ENCODE assay signal across 8 cellular contexts in genomic region chr17:30344283-30345088, GRCh38. TPM values are rescaled to one million over a fixed set of nuclear protein-coding genes. Genes with fewer than 3 reads are reported as not detected.
DNase-seq lines count a peak whose midpoint lies in the region; ATAC-seq, FAIRE-seq and TF ChIP-seq lines count a peak whose summit lies in the region.

No MANE protein-coding gene starts in this region.

- peak overlapping the region; percentile 80 for H3K9ac ChIP-seq in HepG2 (ENCODE audit: insufficient read depth, low read depth, low read length)

- no peak; the same call in 1 of the 2 replicates for TF ChIP-seq RAD21 in HepG2 (CRISPR knock-in tag; IDR thresholded peaks at IDR 0.05)

- TF ChIP-seq EP300 in HepG2 (IDR thresholded peaks at IDR 0.05; ENCODE audit: low read depth in 2 of 2, low read length in 2 of 2) (peak; percentile 44 to 88; a peak in 3 of 4 replicates), HepG2 (CRISPR knock-in tag; IDR thresholded peaks at IDR 0.05; ENCODE audit: borderline replicate concordance) (peak; percentile 92)

- no peaks in the 10 kb centered on the region for H4K20me1 ChIP-seq in HepG2 (ENCODE audit: insufficient read depth, low read length)

- H3K36me3 Mint-ChIP-seq in MCF 10A (ENCODE audit: insufficient read depth, unreplicated experiment) (no peaks in the 10 kb centered on the region), type B pancreatic cell (no peaks in the 10 kb centered on the region)

- CTCF ChIA-PET in MCF 10A (lab: Yijun Ruan, JAX), result interaction anchor here (0.9 to 1.0 kb wide), 2 partner anchors 8 to 52 kb away, joined by 3 read pairs; no protein-coding TSS in a partner anchor
- CTCF ChIA-PET in HepG2 (lab: Yijun Ruan, JAX; ENCODE audit: low intra/inter-chr PET ratio, low total read pairs), result no interaction called here

- peaks cover 98% of the 10 kb centered on the region for H3K4me1 ChIP-seq in HepG2 (ENCODE audit: insufficient read depth, low read length)

- POLR2A ChIA-PET in MCF 10A (lab: Yijun Ruan, JAX) (interaction anchor here (0.5 to 2.8 kb wide), 15 partner anchors 12 to 1792 kb away, joined by 3 to 22 read pairs (median 3); partner anchors contain the start of genes BLMH and CPD), HepG2 (lab: Yijun Ruan, JAX) (interaction anchor here (0.8 to 8.7 kb wide), 28 partner anchors 8 to 256 kb away, joined by 3 to 114 read pairs (median 5); partner anchors contain the start of genes CPD and GOSR1)

- ATAC-seq in HepG2 (peak; percentile 83), HG03469 (IDR thresholded peaks at IDR 0.05; ENCODE audit: unreplicated experiment) (no peak)

- peak overlapping the region; percentile 81 for H3K4me2 ChIP-seq in HepG2 (ENCODE audit: low read depth, low read length)

- H3K4me3 Mint-ChIP-seq in MCF 10A (ENCODE audit: unreplicated experiment) (peak overlapping the region; percentile 17), type B pancreatic cell (peak overlapping the region; percentile 54)

- TF ChIP-seq POLR2A in HepG2 (IDR thresholded peaks at IDR 0.05; ENCODE audit: insufficient read depth in 1 of 2, low read depth in 2 of 2, low read length in 2 of 2) (peak; percentile 51), erythroblast (IDR thresholded peaks at IDR 0.05; ENCODE audit: low read length) (no peak)

- no peaks in the 10 kb centered on the region for H3K9me3 ChIP-seq in HepG2 (ENCODE audit: low read length)

- WGBS in HepG2 (ENCODE audit: low lambda C conversion rate), result 0% methylated on average over 8 of the region's 9 CpGs

- H3K36me3 ChIP-seq in HepG2 (replicated peaks in 1 of 2; ENCODE audit: control insufficient read depth in 1 of 2, insufficient read depth in 2 of 2, low read length in 2 of 2), result no peaks in the 10 kb centered on the region

- H3K9me3 Mint-ChIP-seq in MCF 10A (ENCODE audit: unreplicated experiment) (no peaks in the 10 kb centered on the region), type B pancreatic cell (peaks cover 4% of the 10 kb centered on the region)

- intact Hi-C loops in MCF 10A (cut with micrococcal nuclease), result loop anchor here (5.0 kb wide), 1 partner anchor 478 kb away; the partner anchor contains the start of gene CRLF3
- intact Hi-C loops in HepG2 (cut with micrococcal nuclease; ENCODE audit: unreplicated experiment), result loop anchor here (1.0 to 2.0 kb wide), 2 partner anchors 8 to 32 kb away; no protein-coding TSS in a partner anchor

- H2AFZ ChIP-seq in HepG2 (ENCODE audit: low read length), result no peak overlapping the region

- FAIRE-seq in HepG2 (lab: Jason Lieb, UNC), result peak; percentile 95

- BruUV-seq in MCF 10A (replicated peaks; lab: Mats Ljungman, UMichigan) (no TSS peak), HepG2 (replicated peaks; lab: Mats Ljungman, UMichigan) (no TSS peak)

- TF ChIP-seq CTCF in C4-2B (conservative IDR thresholded peaks at IDR 0.05) (no peak), MCF 10A (IDR thresholded peaks at IDR 0.05; ENCODE audit: unreplicated experiment) (no peak), HepG2 (CRISPR knock-in tag; IDR thresholded peaks at IDR 0.05) (0 out of 2 replicates have a peak, but pooled peaks have one; percentile 10), type B pancreatic cell (conservative IDR thresholded peaks at IDR 0.05) (no peak)

- peak overlapping the region; percentile 52 for H3K27ac Mint-ChIP-seq in MCF 10A (ENCODE audit: low read depth, unreplicated experiment)
- H3K27ac Mint-ChIP-seq in type B pancreatic cell, result peak overlapping the region; percentile 86

- H3K27ac ChIP-seq in C4-2B, result peak overlapping the region; percentile 93
- H3K27ac ChIP-seq in HepG2 (ENCODE audit: extremely low read length, insufficient read depth, low read length), result peak overlapping the region; percentile 97

- in situ Hi-C loops in HepG2 (cut with HindIII; ENCODE audit: extremely low pct_ligation_motif_present, low pct_unique_long_range_greater_than_20kb), result loop anchor here (5.0 kb wide), 1 partner anchor 33 kb away; the partner anchor contains the start of gene CPD

- no peaks in the 10 kb centered on the region for H3K27me3 Mint-ChIP-seq in MCF 10A (ENCODE audit: insufficient read depth, unreplicated experiment)
- H3K27me3 Mint-ChIP-seq in type B pancreatic cell, result no peaks in the 10 kb centered on the region

- H3K4me3 ChIP-seq in HepG2 (replicated peaks in 1 of 3; ENCODE audit: insufficient read depth in 1 of 3, low read depth in 2 of 3, low read length in 3 of 3), result peak overlapping the region; percentile 41 to 56 (median 47)

- DNase-seq in NCI-H2196 treated with DMSO at 0.1 percent for 48 hours (lab: John Stamatoyannopoulos, UW; ENCODE audit: unreplicated experiment) (peak; percentile 66), MCF 10A (ENCODE audit: unreplicated experiment) (peak; percentile 89), HepG2 (ENCODE audit: low spot score) (peak; percentile 96), type B pancreatic cell (ENCODE audit: extremely low spot score, unreplicated experiment) (no peak), erythroblast (lab: John Stamatoyannopoulos, UW) (no peak), T1000 (lab: John Stamatoyannopoulos, UW) (no peak)

- no peaks in the 10 kb centered on the region for H3K79me2 ChIP-seq in HepG2 (ENCODE audit: insufficient read depth, low read length)

- H3K27me3 ChIP-seq in HepG2 (ENCODE audit: control insufficient read depth in 1 of 2, insufficient read depth in 2 of 2, low read length in 2 of 2), result no peaks in the 10 kb centered on the region

- H3K4me1 Mint-ChIP-seq in MCF 10A (ENCODE audit: insufficient read depth, unreplicated experiment) (peaks cover 20% of the 10 kb centered on the region), type B pancreatic cell (ENCODE audit: unreplicated experiment) (peaks cover 29% of the 10 kb centered on the region)

RNA-seq across cellular contexts. Expression of gene TMIGD1, which starts 10.6 kb away (rescaled TPM):
- not detected in 2 replicates for total RNA-seq in MCF 10A (2022)
- not detected in 2 replicates for total RNA-seq in HepG2 (2016; rRNA removed; fragmentation: Illumina TruSeq; extraction: Trizol)
- total RNA-seq in HepG2 (2016; cell fraction: cytosol; rRNA removed; fragmentation: Illumina TruSeq; extraction: Trizol; ENCODE audit: low read depth), result not detected in 2 replicates
- total RNA-seq in HepG2 (2016; cell fraction: insoluble cytoplasmic fraction; rRNA removed; fragmentation: Illumina TruSeq; extraction: Trizol), result not detected in 2 replicates
- not detected in 2 replicates for total RNA-seq in HepG2 (2016; cell fraction: membrane; rRNA removed; fragmentation: Illumina TruSeq; extraction: Trizol)
- total RNA-seq in HepG2 (2016; cell fraction: nucleus; rRNA removed; fragmentation: Illumina TruSeq; extraction: Trizol), result not detected in 2 replicates
- polyA plus RNA-seq in HepG2 (2011; rRNA removed), result not detected in 2 replicates
- 0.06 TPM in 1 of 2 replicates, not detected in the other for polyA plus RNA-seq in HepG2 (2011; cell fraction: cytosol; rRNA removed)
- not detected in 2 replicates for polyA plus RNA-seq in HepG2 (2011; cell fraction: nucleus; rRNA removed)
- polyA plus RNA-seq in HepG2 (2012), result not detected in 2 replicates
- not detected in 2 replicates for polyA plus RNA-seq in HepG2 (2016; cell fraction: cytosol; fragmentation: Illumina TruSeq; extraction: Trizol; ENCODE audit: low read depth)
- polyA plus RNA-seq in HepG2 (2016; cell fraction: insoluble cytoplasmic fraction; fragmentation: Illumina TruSeq; extraction: Trizol; ENCODE audit: low read depth), result not detected in 2 replicates
- not detected in 2 replicates for polyA plus RNA-seq in HepG2 (2016; cell fraction: membrane; fragmentation: Illumina TruSeq; extraction: Trizol; ENCODE audit: low read depth)
- not detected in 2 replicates for polyA plus RNA-seq in HepG2 (2016; cell fraction: nucleus; fragmentation: Illumina TruSeq; extraction: Trizol; ENCODE audit: insufficient read depth, low read depth)
- polyA minus RNA-seq in HepG2 (2011; rRNA and poly(A)+ RNA removed; ENCODE audit: low replicate concordance), result not detected in 2 replicates
- not detected in 2 replicates for polyA minus RNA-seq in HepG2 (2011; cell fraction: cytosol; rRNA and poly(A)+ RNA removed)
- polyA minus RNA-seq in HepG2 (2011; cell fraction: nucleus; rRNA and poly(A)+ RNA removed), result not detected in 2 replicates
- 0.24 TPM in 1 of 2 replicates, not detected in the other for total RNA-seq in type B pancreatic cell (ENCODE audit: low replicate concordance)

RNA-seq across cellular contexts. Expression of gene CPD, which starts 34.2 kb away (rescaled TPM):
- total RNA-seq in MCF 10A (2022) (47.9 and 67.4 TPM in 2 replicates), HepG2 (2016; rRNA removed; fragmentation: Illumina TruSeq; extraction: Trizol) (54.3 and 72.3 TPM in 2 replicates), type B pancreatic cell (ENCODE audit: low replicate concordance) (56.2 and 71.2 TPM in 2 replicates)
- 4.9 and 6.4 TPM in 2 replicates for total RNA-seq in HepG2 (2016; cell fraction: cytosol; rRNA removed; fragmentation: Illumina TruSeq; extraction: Trizol; ENCODE audit: low read depth)
- 47.8 and 69.6 TPM in 2 replicates for total RNA-seq in HepG2 (2016; cell fraction: insoluble cytoplasmic fraction; rRNA removed; fragmentation: Illumina TruSeq; extraction: Trizol)
- total RNA-seq in HepG2 (2016; cell fraction: membrane; rRNA removed; fragmentation: Illumina TruSeq; extraction: Trizol), result 8.6 and 11.7 TPM in 2 replicates
- 89.9 and 106 TPM in 2 replicates for total RNA-seq in HepG2 (2016; cell fraction: nucleus; rRNA removed; fragmentation: Illumina TruSeq; extraction: Trizol)
- 43.2 and 46.1 TPM in 2 replicates for polyA plus RNA-seq in HepG2 (2011; rRNA removed)
- 19.6 and 35.4 TPM in 2 replicates for polyA plus RNA-seq in HepG2 (2011; cell fraction: cytosol; rRNA removed)
- 15.6 and 17.4 TPM in 2 replicates for polyA plus RNA-seq in HepG2 (2011; cell fraction: nucleus; rRNA removed)
- polyA plus RNA-seq in HepG2 (2012), result 71.5 and 80.7 TPM in 2 replicates
- polyA plus RNA-seq in HepG2 (2016; cell fraction: cytosol; fragmentation: Illumina TruSeq; extraction: Trizol; ENCODE audit: low read depth), result 1.1 and 1.5 TPM in 2 replicates
- 17.2 and 18.1 TPM in 2 replicates for polyA plus RNA-seq in HepG2 (2016; cell fraction: insoluble cytoplasmic fraction; fragmentation: Illumina TruSeq; extraction: Trizol; ENCODE audit: low read depth)
- polyA plus RNA-seq in HepG2 (2016; cell fraction: membrane; fragmentation: Illumina TruSeq; extraction: Trizol; ENCODE audit: low read depth), result 2.5 and 3.0 TPM in 2 replicates
- 36.8 and 40.4 TPM in 2 replicates for polyA plus RNA-seq in HepG2 (2016; cell fraction: nucleus; fragmentation: Illumina TruSeq; extraction: Trizol; ENCODE audit: insufficient read depth, low read depth)
- 43.4 and 65.4 TPM in 2 replicates for polyA minus RNA-seq in HepG2 (2011; rRNA and poly(A)+ RNA removed; ENCODE audit: low replicate concordance)
- 152 and 251 TPM in 2 replicates for polyA minus RNA-seq in HepG2 (2011; cell fraction: cytosol; rRNA and poly(A)+ RNA removed)
- 101 and 151 TPM in 2 replicates for polyA minus RNA-seq in HepG2 (2011; cell fraction: nucleus; rRNA and poly(A)+ RNA removed)

RNA-seq across cellular contexts. Expression of gene BLMH, which starts 52.7 kb away (rescaled TPM):
- total RNA-seq in MCF 10A (2022) (28.2 and 28.3 TPM in 2 replicates), HepG2 (2016; rRNA removed; fragmentation: Illumina TruSeq; extraction: Trizol) (41.0 and 61.9 TPM in 2 replicates), type B pancreatic cell (ENCODE audit: low replicate concordance) (28.3 and 58.2 TPM in 2 replicates)
- total RNA-seq in HepG2 (2016; cell fraction: cytosol; rRNA removed; fragmentation: Illumina TruSeq; extraction: Trizol; ENCODE audit: low read depth), result 11.6 and 15.2 TPM in 2 replicates
- 41.0 and 58.6 TPM in 2 replicates for total RNA-seq in HepG2 (2016; cell fraction: insoluble cytoplasmic fraction; rRNA removed; fragmentation: Illumina TruSeq; extraction: Trizol)
- total RNA-seq in HepG2 (2016; cell fraction: membrane; rRNA removed; fragmentation: Illumina TruSeq; extraction: Trizol), result 27.0 and 32.2 TPM in 2 replicates
- 37.1 and 40.0 TPM in 2 replicates for total RNA-seq in HepG2 (2016; cell fraction: nucleus; rRNA removed; fragmentation: Illumina TruSeq; extraction: Trizol)
- polyA plus RNA-seq in HepG2 (2011; rRNA removed), result 11.1 and 12.1 TPM in 2 replicates
- polyA plus RNA-seq in HepG2 (2011; cell fraction: cytosol; rRNA removed), result 7.4 and 13.0 TPM in 2 replicates
- polyA plus RNA-seq in HepG2 (2011; cell fraction: nucleus; rRNA removed), result 8.6 and 15.4 TPM in 2 replicates
- 39.0 and 45.5 TPM in 2 replicates for polyA plus RNA-seq in HepG2 (2012)
- polyA plus RNA-seq in HepG2 (2016; cell fraction: cytosol; fragmentation: Illumina TruSeq; extraction: Trizol; ENCODE audit: low read depth), result 11.6 and 12.0 TPM in 2 replicates
- polyA plus RNA-seq in HepG2 (2016; cell fraction: insoluble cytoplasmic fraction; fragmentation: Illumina TruSeq; extraction: Trizol; ENCODE audit: low read depth), result 67.2 and 75.3 TPM in 2 replicates
- 24.9 and 27.5 TPM in 2 replicates for polyA plus RNA-seq in HepG2 (2016; cell fraction: membrane; fragmentation: Illumina TruSeq; extraction: Trizol; ENCODE audit: low read depth)
- 42.4 and 44.9 TPM in 2 replicates for polyA plus RNA-seq in HepG2 (2016; cell fraction: nucleus; fragmentation: Illumina TruSeq; extraction: Trizol; ENCODE audit: insufficient read depth, low read depth)
- polyA minus RNA-seq in HepG2 (2011; rRNA and poly(A)+ RNA removed; ENCODE audit: low replicate concordance), result 12.9 and 13.5 TPM in 2 replicates
- 11.8 and 13.3 TPM in 2 replicates for polyA minus RNA-seq in HepG2 (2011; cell fraction: cytosol; rRNA and poly(A)+ RNA removed)
- polyA minus RNA-seq in HepG2 (2011; cell fraction: nucleus; rRNA and poly(A)+ RNA removed), result 25.8 and 30.0 TPM in 2 replicates

Comparison
In these comparisons a context has a peak if more than half of its experiments do, and no peak if none do; other contexts are left out.
1. DNase-seq: peak in NCI-H2196 treated with DMSO at 0.1 percent for 48 hours (single experiment), MCF 10A (single experiment) and HepG2 (single experiment); none in type B pancreatic cell (single experiment), erythroblast (0 of 2) and T1000 (single experiment).